In the genomic region with DNA sequence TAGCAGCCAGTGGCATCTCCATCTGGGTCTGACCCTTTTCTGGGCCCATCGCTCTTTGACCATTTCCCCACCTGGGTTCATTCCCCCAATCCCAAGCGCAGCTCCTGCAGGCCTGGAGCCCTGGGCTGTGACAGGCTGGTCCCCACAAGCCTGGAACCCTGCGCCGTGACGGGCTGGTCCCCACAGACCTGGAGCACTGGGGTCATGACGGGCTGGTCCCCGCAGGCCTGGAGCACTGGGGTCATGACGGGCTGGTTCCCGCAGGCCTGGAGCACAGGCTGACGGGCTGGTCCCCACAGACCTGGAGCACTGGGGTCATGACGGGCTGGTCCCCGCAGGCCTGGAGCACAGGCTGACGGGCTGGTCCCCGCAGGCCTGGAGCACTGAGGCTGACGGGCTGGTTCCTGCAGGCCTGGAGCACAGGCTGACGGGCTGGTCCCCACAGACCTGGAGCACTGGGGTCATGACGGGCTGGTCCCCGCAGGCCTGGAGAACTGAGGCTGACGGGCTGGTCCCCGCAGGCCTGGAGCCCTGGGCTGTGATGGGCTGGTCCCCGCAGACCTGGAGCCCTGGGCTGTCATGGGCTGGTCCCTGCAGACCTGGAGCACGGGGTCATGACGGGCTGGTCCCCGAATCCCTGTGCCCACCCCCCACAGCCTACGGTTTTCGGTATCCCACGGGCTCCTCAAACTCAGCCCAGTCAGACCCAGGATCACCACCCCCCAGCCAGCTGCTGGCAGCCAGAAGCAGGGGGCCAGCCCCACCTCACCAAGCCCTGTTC, we compare ENCODE assay signal across 1 cellular context.
TF ChIP-seq lines count a peak whose summit lies in the region.

No MANE protein-coding gene starts in this region.

TF ChIP-seq in K562, 482 proteins besides CTCF, POLR2A, EP300 and RAD21:
- TF ChIP-seq GMEB1 (CRISPR knock-in tag; IDR thresholded peaks at IDR 0.05) (no peak), POLR2G (IDR thresholded peaks at IDR 0.05; ENCODE audit: low read depth, low read length) (peak; percentile 88), HDAC3 (IDR thresholded peaks at IDR 0.05; ENCODE audit: borderline replicate concordance, partially characterized antibody) (no peak), RBFOX2 (IDR thresholded peaks at IDR 0.05; ENCODE audit: low read depth, low read length) (peak; percentile 72), FIP1L1 (IDR thresholded peaks at IDR 0.05; ENCODE audit: low read depth, low read length, poor library complexity, severe bottlenecking) (peak; percentile 57), IRF2 (CRISPR knock-in tag; IDR thresholded peaks at IDR 0.05) (no peak; the same call in 1 of the 2 replicates), DIDO1 (tag; IDR thresholded peaks at IDR 0.05; ENCODE audit: low read depth) (no peak), CHD2 (IDR thresholded peaks at IDR 0.05; ENCODE audit: low read depth, low read length) (peak; percentile 17; the same call in 1 of the 2 replicates), ZNF592 (IDR thresholded peaks at IDR 0.05) (no peak), HEY1 (CRISPR knock-in tag; IDR thresholded peaks at IDR 0.05; ENCODE audit: borderline replicate concordance) (no peak), ZNF449 (CRISPR knock-in tag; IDR thresholded peaks at IDR 0.05) (no peak), RBM22 (IDR thresholded peaks at IDR 0.05; ENCODE audit: low read depth, low read length, poor library complexity, severe bottlenecking) (peak; percentile 63)
TF ChIP-seq in K562: peak in this region for 5.
